20 cellular contexts compared by ENCODE assay signal in the genomic region with DNA sequence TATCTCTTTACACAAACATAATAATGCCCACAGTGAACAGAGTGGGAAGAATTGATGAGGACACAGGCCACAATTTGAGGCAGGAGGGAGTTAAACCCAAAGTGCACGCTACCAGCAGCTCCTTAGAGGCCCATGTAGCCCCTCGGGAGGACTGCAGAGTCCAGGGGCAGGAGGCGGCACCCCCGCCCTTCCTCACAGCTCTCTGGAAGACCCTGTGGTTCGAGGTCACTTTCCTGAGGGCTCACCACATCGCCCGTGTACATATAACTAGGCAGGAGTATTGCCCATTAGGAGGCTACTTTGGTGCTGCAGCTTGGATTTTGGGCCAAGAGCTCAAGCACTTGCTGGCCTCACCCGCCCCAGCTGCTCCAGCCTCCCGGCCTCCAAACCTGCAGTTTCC. TPM values are rescaled to one million over a fixed set of nuclear protein-coding genes. Genes with fewer than 3 reads are reported as not detected.
DNase-seq lines count a peak whose midpoint lies in the region; ATAC-seq and TF ChIP-seq lines count a peak whose summit lies in the region.
"Had no signal": no experiment of that assay in that cellular context is flagged by ENCODE, and none has a peak within 500 bp of the region (broad histone marks: within the 10 kb centered on the region; RNA-seq: fewer than 3 reads in every experiment).

No MANE protein-coding gene starts in this region.

- H3K9me3 ChIP-seq in esophagus muscularis mucosa, result no peaks in the 10 kb centered on the region
- H3K9me3 ChIP-seq in osteoblast (ENCODE audit: low read depth, low read length), result no peaks in the 10 kb centered on the region
- H3K9me3 ChIP-seq: Caco-2 had no signal

- intact Hi-C loops in esophagus muscularis mucosa (cut with DNase I) (loop anchor here (10.0 kb wide), 2 partner anchors 137 to 577 kb away; a partner anchor contains a TSS), Right ventricle myocardium inferior (cut with DNase I) (loop anchor here (10.0 kb wide), 1 partner anchor 167 kb away; no protein-coding TSS in a partner anchor)

- no peak for TF ChIP-seq EP300 in esophagus muscularis mucosa (IDR thresholded peaks at IDR 0.05)

- H3K27me3 ChIP-seq in esophagus muscularis mucosa, result peaks cover 0 to 7% (median 0%) of the 10 kb centered on the region in 4 donors
- H3K27me3 ChIP-seq in osteoblast (ENCODE audit: insufficient read depth, low read length), result no peaks in the 10 kb centered on the region
- H3K27me3 ChIP-seq: BLaER1 had no signal

- 99% methylated on average over 9 of the region's 9 CpGs for WGBS in esophagus muscularis mucosa

- H2AFZ ChIP-seq in osteoblast (ENCODE audit: low read length), result no peak overlapping the region
- H2AFZ ChIP-seq: GM23248 had no signal

- no peaks in the 10 kb centered on the region for H3K79me2 ChIP-seq in osteoblast (ENCODE audit: insufficient read depth, low read length)

- TF ChIP-seq POLR2A in esophagus muscularis mucosa (IDR thresholded peaks at IDR 0.05; ENCODE audit: low read depth), result no peak

- no peak overlapping the region for H3K4me2 ChIP-seq in osteoblast (ENCODE audit: insufficient read depth, low read length)
- H3K4me2 ChIP-seq: BLaER1 had no signal

- no peak overlapping the region for H3K27ac ChIP-seq in esophagus muscularis mucosa (replicated peaks in 1 of 4)
- H3K27ac ChIP-seq in osteoblast (ENCODE audit: low read depth, low read length), result no peak overlapping the region
- H3K27ac ChIP-seq: BLaER1, C4-2B, GM23248 had no signal

- DNase-seq in GM13976 (ENCODE audit: low spot score) (peak; percentile 5), esophagus muscularis mucosa (ENCODE audit: extremely low spot score) (peak; percentile 68), osteoblast (ENCODE audit: insufficient read length, low spot score, missing footprints) (peak; percentile 9), Right ventricle myocardium inferior (ENCODE audit: missing footprints) (no peak), NOMO-1 treated with DMSO at 0.1 percent for 48 hours (lab: John Stamatoyannopoulos, UW; ENCODE audit: unreplicated experiment) (no peak)
- no peak for DNase-seq in activated CD8-positive, alpha-beta memory T cell treated with anti-CD3 and anti-CD28 coated beads for 24 hours
- DNase-seq: Caco-2; CD4-positive, CD25-positive, alpha-beta regulatory T cell; CD8-positive, alpha-beta T cell; DMS153; DND-41; GM23248; H7; HCEC 1CT had no signal

- ATAC-seq in Right ventricle myocardium inferior, result no peak
- ATAC-seq: CD8-positive, alpha-beta T cell had no signal

- TF ChIP-seq CTCF in GM13976 (IDR thresholded peaks at IDR 0.05; ENCODE audit: borderline replicate concordance, control extremely low read depth, extremely low read depth, insufficient read depth, missing control alignments), result no peak
- TF ChIP-seq CTCF in esophagus muscularis mucosa (IDR thresholded peaks at IDR 0.05), result no peak
- no peak for TF ChIP-seq CTCF in osteoblast (IDR thresholded peaks at IDR 0.05; ENCODE audit: extremely low read depth, low read depth, low read length)

- H3K36me3 ChIP-seq in esophagus muscularis mucosa (no peaks in the 10 kb centered on the region), osteoblast (ENCODE audit: insufficient read depth, low read length) (no peaks in the 10 kb centered on the region)
- H3K36me3 ChIP-seq: BLaER1 had no signal

- H4K20me1 ChIP-seq in osteoblast (ENCODE audit: insufficient read depth, low read length), result no peaks in the 10 kb centered on the region
- H4K20me1 ChIP-seq: BLaER1 had no signal

- H3K4me1 ChIP-seq in esophagus muscularis mucosa, result peaks cover 0 to 3% (median 2%) of the 10 kb centered on the region in 4 donors
- peaks cover 3% of the 10 kb centered on the region for H3K4me1 ChIP-seq in osteoblast (ENCODE audit: insufficient read depth, low read length)
- H3K4me1 ChIP-seq: BLaER1, Caco-2 had no signal

- in situ Hi-C loops in GM13976 (cut with MboI; ENCODE audit: low sequenced_read_pairs, unreplicated experiment), result loop anchor here (10.0 to 25.0 kb wide), 2 partner anchors 137 to 1620 kb away; a partner anchor contains a TSS

- H3K4me3 ChIP-seq in esophagus muscularis mucosa (no peak overlapping the region), osteoblast (ENCODE audit: insufficient read depth, low read length) (no peak overlapping the region)
- H3K4me3 ChIP-seq: BLaER1, GM23248 had no signal

RNA-seq across cellular contexts. Expression of a gene that starts 22.2 kb away (rescaled TPM):
- total RNA-seq in esophagus muscularis mucosa, result not detected
- total RNA-seq in osteoblast, result not detected in 2 replicates
- 1.7 TPM for total RNA-seq in Right ventricle myocardium inferior
- total RNA-seq: A172; A673; B cell; Caco-2; CD4-positive, CD25-positive, alpha-beta regulatory T cell; CD8-positive, alpha-beta T cell; GM23248; H1; H7 had no signal

Comparison
In these comparisons a context has a peak if more than half of its experiments do, and no peak if none do; other contexts are left out.
1. DNase-seq: peak in GM13976 (single experiment), esophagus muscularis mucosa (single experiment) and osteoblast (single experiment); none in Right ventricle myocardium inferior (single experiment), NOMO-1 treated with DMSO at 0.1 percent for 48 hours (single experiment) and activated CD8-positive, alpha-beta memory T cell treated with anti-CD3 and anti-CD28 coated beads for 24 hours (single experiment).